28 cellular contexts compared by ENCODE assay signal in the genomic region with DNA sequence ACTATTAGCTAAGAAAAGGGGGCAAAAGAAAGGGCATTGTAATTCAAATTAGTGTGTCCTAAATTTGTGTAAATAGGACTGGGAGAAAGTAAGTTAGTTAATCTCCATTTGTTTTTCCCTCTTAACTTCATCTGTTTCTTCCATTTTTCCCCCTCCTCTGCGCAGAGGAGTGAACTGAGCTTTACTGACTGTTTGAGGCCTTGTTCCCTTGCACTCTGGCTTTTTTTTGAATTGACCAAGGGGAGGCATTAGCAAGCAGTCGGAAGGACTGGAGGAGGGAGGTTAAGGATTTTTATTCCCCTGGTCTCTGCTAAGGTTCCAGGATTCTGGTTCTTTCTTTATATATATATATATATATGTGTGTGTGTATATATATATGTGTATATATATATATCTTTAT. TPM values are rescaled to one million over a fixed set of nuclear protein-coding genes. Genes with fewer than 3 reads are reported as not detected.
DNase-seq lines count a peak whose midpoint lies in the region; ATAC-seq, FAIRE-seq and TF ChIP-seq lines count a peak whose summit lies in the region.
"Had no signal": no experiment of that assay in that cellular context is flagged by ENCODE, and none has a peak within 500 bp of the region (broad histone marks: within the 10 kb centered on the region; RNA-seq: fewer than 3 reads in every experiment).

No MANE protein-coding gene starts in this region.

- peaks cover 17% of the 10 kb centered on the region for H3K4me1 ChIP-seq in GM23338 (ENCODE audit: insufficient read depth)
- no peaks in the 10 kb centered on the region for H3K4me1 ChIP-seq in endodermal cell (ENCODE audit: control insufficient read depth, insufficient read depth, low read length)
- peaks cover 23% of the 10 kb centered on the region for H3K4me1 ChIP-seq in neural progenitor cell
- H3K4me1 ChIP-seq: A549; BE2C; BLaER1 treated with 17β-estradiol and CSF1 and Interleukin-3, amounts not matched to agents 10 nM and 100 nM had no signal

- peak; percentile 29 for DNase-seq in GM23338 (ENCODE audit: low spot score)
- DNase-seq in NCI-H69 (lab: John Stamatoyannopoulos, UW): peak; percentile 33
- DNase-seq in endodermal cell: peak; percentile 47
- peak; percentile 49 for DNase-seq in neural progenitor cell (ENCODE audit: low spot score)
- no peak for DNase-seq in GM19239 (ENCODE audit: insufficient read length, low spot score)
- no peak for DNase-seq in HuH-7 (ENCODE audit: low spot score)
- no peak for DNase-seq in cortex of kidney (lab: John Stamatoyannopoulos, UW)
- DNase-seq in activated T-helper 1 cell treated with anti-CD3 and anti-CD28 coated beads, Interleukin-12 subunit alpha, Interleukin-12 subunit beta, Interleukin-2, Interleukin-4 antibody, amounts not matched to agents 30 ng/mL and 10 ng/mL and 1 ng/mL, durations not matched to agents 14 hours and 24 hours and 36 hours (ENCODE audit: low spot score): no peak
- DNase-seq: 8988T; ACHN; AML-193; BE2C; CD4-positive, alpha-beta T cell; CD8-positive, alpha-beta memory T cell; DMS 273 treated with DMSO at 0.1 percent for 48 hours; DMS79; EL; GF-D8; GOT3; HCEC 1CT had no signal

- peaks cover 21% of the 10 kb centered on the region for H3K4me1 Mint-ChIP-seq in GM23338
- H3K4me1 Mint-ChIP-seq in endodermal cell: peaks cover 10% of the 10 kb centered on the region
- H3K4me1 Mint-ChIP-seq in neural progenitor cell: peaks cover 11% of the 10 kb centered on the region
- H3K4me1 Mint-ChIP-seq in activated T-helper 1 cell treated with anti-CD3 and anti-CD28 coated beads, Interleukin-12 subunit alpha, Interleukin-12 subunit beta, Interleukin-2, Interleukin-4 antibody, amounts not matched to agents 30 ng/mL and 10 ng/mL and 1 ng/mL, durations not matched to agents 14 hours and 24 hours and 36 hours (ENCODE audit: low read depth): no peaks in the 10 kb centered on the region

- H4K20me1 ChIP-seq in GM23338 (replicated peaks; ENCODE audit: insufficient read depth) (no peaks in the 10 kb centered on the region), neural progenitor cell (ENCODE audit: low read depth) (no peaks in the 10 kb centered on the region)
- H4K20me1 ChIP-seq: BLaER1 treated with 17β-estradiol and CSF1 and Interleukin-3, amounts not matched to agents 10 nM and 100 nM had no signal

- H3K27me3 Mint-ChIP-seq in GM23338 (ENCODE audit: insufficient read depth, low read depth, poor library complexity) (no peaks in the 10 kb centered on the region), endodermal cell (ENCODE audit: insufficient read depth) (no peaks in the 10 kb centered on the region), neural progenitor cell (ENCODE audit: insufficient read depth, low read depth) (peaks cover 2% of the 10 kb centered on the region)
- H3K27me3 Mint-ChIP-seq in activated T-helper 1 cell treated with anti-CD3 and anti-CD28 coated beads, Interleukin-12 subunit alpha, Interleukin-12 subunit beta, Interleukin-2, Interleukin-4 antibody, amounts not matched to agents 30 ng/mL and 10 ng/mL and 1 ng/mL, durations not matched to agents 14 hours and 24 hours and 36 hours (ENCODE audit: insufficient read depth): no peaks in the 10 kb centered on the region
- H3K27me3 Mint-ChIP-seq: CD4-positive, alpha-beta T cell had no signal

- H3K79me2 ChIP-seq in GM23338 (replicated peaks; ENCODE audit: insufficient read depth): no peaks in the 10 kb centered on the region
- no peaks in the 10 kb centered on the region for H3K79me2 ChIP-seq in neural progenitor cell (ENCODE audit: low read depth)

- no peak overlapping the region for H3K4me3 ChIP-seq in GM23338
- H3K4me3 ChIP-seq in endodermal cell (ENCODE audit: low read length): no peak overlapping the region
- H3K4me3 ChIP-seq in neural progenitor cell: no peak overlapping the region
- H3K4me3 ChIP-seq: A549; BLaER1 treated with 17β-estradiol and CSF1 and Interleukin-3, amounts not matched to agents 10 nM and 100 nM had no signal

- H3K36me3 Mint-ChIP-seq in GM23338 (ENCODE audit: low read depth): no peaks in the 10 kb centered on the region
- H3K36me3 Mint-ChIP-seq in endodermal cell (ENCODE audit: low read depth): no peaks in the 10 kb centered on the region
- H3K36me3 Mint-ChIP-seq in neural progenitor cell: no peaks in the 10 kb centered on the region
- H3K36me3 Mint-ChIP-seq in activated T-helper 1 cell treated with anti-CD3 and anti-CD28 coated beads, Interleukin-12 subunit alpha, Interleukin-12 subunit beta, Interleukin-2, Interleukin-4 antibody, amounts not matched to agents 30 ng/mL and 10 ng/mL and 1 ng/mL, durations not matched to agents 14 hours and 24 hours and 36 hours (ENCODE audit: low read depth): no peaks in the 10 kb centered on the region
- H3K36me3 Mint-ChIP-seq: CD14-positive monocyte had no signal

- intact Hi-C loops in activated T-helper 1 cell treated with anti-CD3 and anti-CD28 coated beads, Interleukin-12 subunit alpha, Interleukin-12 subunit beta, Interleukin-2, Interleukin-4 antibody, amounts not matched to agents 30 ng/mL and 10 ng/mL and 1 ng/mL, durations not matched to agents 14 hours and 24 hours and 36 hours (cut with micrococcal nuclease): no loop called here

- H3K27me3 ChIP-seq in GM23338 (ENCODE audit: insufficient read depth) (peaks cover 44% of the 10 kb centered on the region), endodermal cell (ENCODE audit: control insufficient read depth, insufficient read depth, low read length, poor library complexity, severe bottlenecking) (no peaks in the 10 kb centered on the region), neural progenitor cell (no peaks in the 10 kb centered on the region)
- H3K27me3 ChIP-seq: BE2C; BLaER1 treated with 17β-estradiol and CSF1 and Interleukin-3, amounts not matched to agents 10 nM and 100 nM had no signal

- no peak overlapping the region for H2AFZ ChIP-seq in GM23338
- H2AFZ ChIP-seq in neural progenitor cell (replicated peaks): no peak overlapping the region

- H3K27ac Mint-ChIP-seq in GM23338 (no peak overlapping the region), endodermal cell (peak overlapping the region; percentile 25), neural progenitor cell (peak overlapping the region; percentile 82)
- no peak overlapping the region for H3K27ac Mint-ChIP-seq in activated T-helper 1 cell treated with anti-CD3 and anti-CD28 coated beads, Interleukin-12 subunit alpha, Interleukin-12 subunit beta, Interleukin-2, Interleukin-4 antibody, amounts not matched to agents 30 ng/mL and 10 ng/mL and 1 ng/mL, durations not matched to agents 14 hours and 24 hours and 36 hours
- H3K27ac Mint-ChIP-seq: CD14-positive monocyte; CD4-positive, alpha-beta T cell; CD8-positive, alpha-beta memory T cell had no signal

- H3K4me3 Mint-ChIP-seq in GM23338: 0 out of 3 replicates have a peak overlapping the region, but pooled peaks have one; percentile 20
- no peak overlapping the region for H3K4me3 Mint-ChIP-seq in endodermal cell
- H3K4me3 Mint-ChIP-seq in neural progenitor cell: no peak overlapping the region
- no peak overlapping the region for H3K4me3 Mint-ChIP-seq in activated T-helper 1 cell treated with anti-CD3 and anti-CD28 coated beads, Interleukin-12 subunit alpha, Interleukin-12 subunit beta, Interleukin-2, Interleukin-4 antibody, amounts not matched to agents 30 ng/mL and 10 ng/mL and 1 ng/mL, durations not matched to agents 14 hours and 24 hours and 36 hours
- H3K4me3 Mint-ChIP-seq: CD14-positive monocyte; CD4-positive, alpha-beta T cell; CD8-positive, alpha-beta memory T cell had no signal

- FAIRE-seq in GM19239 (lab: Jason Lieb, UNC): no peak
- FAIRE-seq: A549, D721Med, GM12891, GM18507, H54 had no signal

- TF ChIP-seq CTCF in GM23338 (conservative IDR thresholded peaks at IDR 0.05; ENCODE audit: low read depth in 2 of 2): no peak
- TF ChIP-seq CTCF in endodermal cell (conservative IDR thresholded peaks at IDR 0.05): no peak
- no peak for TF ChIP-seq CTCF in neural progenitor cell (IDR thresholded peaks at IDR 0.05)

- no peaks in the 10 kb centered on the region for H3K9me2 ChIP-seq in GM23338 (ENCODE audit: insufficient read depth)

- H3K27ac ChIP-seq in GM23338 (ENCODE audit: low read depth) (no peak overlapping the region), endodermal cell (ENCODE audit: low read depth, low read length) (no peak overlapping the region), neural progenitor cell (no peak overlapping the region)
- H3K27ac ChIP-seq: A549; BLaER1 treated with 17β-estradiol and CSF1 and Interleukin-3, amounts not matched to agents 10 nM and 100 nM had no signal

- no peaks in the 10 kb centered on the region for H3K9me3 ChIP-seq in endodermal cell (ENCODE audit: control insufficient read depth, low read length)
- no peaks in the 10 kb centered on the region for H3K9me3 ChIP-seq in neural progenitor cell (ENCODE audit: low read depth)
- H3K9me3 ChIP-seq: A549; BE2C; BLaER1 treated with 17β-estradiol and CSF1 and Interleukin-3, amounts not matched to agents 10 nM and 100 nM had no signal

- H3K9me3 Mint-ChIP-seq in GM23338 (no peaks in the 10 kb centered on the region), endodermal cell (no peaks in the 10 kb centered on the region), neural progenitor cell (no peaks in the 10 kb centered on the region)
- no peaks in the 10 kb centered on the region for H3K9me3 Mint-ChIP-seq in activated T-helper 1 cell treated with anti-CD3 and anti-CD28 coated beads, Interleukin-12 subunit alpha, Interleukin-12 subunit beta, Interleukin-2, Interleukin-4 antibody, amounts not matched to agents 30 ng/mL and 10 ng/mL and 1 ng/mL, durations not matched to agents 14 hours and 24 hours and 36 hours
- H3K9me3 Mint-ChIP-seq: CD4-positive, alpha-beta T cell; CD8-positive, alpha-beta memory T cell had no signal

- 41% methylated on average over 2 of the region's 2 CpGs; no CpG with 5 or more reads in 1 of the 2 experiments for WGBS in endodermal cell (ENCODE audit: insufficient coverage in 1 of 2, insufficient read length in 1 of 2), 2 experiments

- peak; percentile 78 for ATAC-seq in GM23338
- ATAC-seq: A549 had no signal

- H3K36me3 ChIP-seq in GM23338 (ENCODE audit: insufficient read depth) (no peaks in the 10 kb centered on the region), endodermal cell (ENCODE audit: control insufficient read depth, insufficient read depth, low read length) (no peaks in the 10 kb centered on the region), neural progenitor cell (no peaks in the 10 kb centered on the region)
- H3K36me3 ChIP-seq: BE2C; BLaER1 treated with 17β-estradiol and CSF1 and Interleukin-3, amounts not matched to agents 10 nM and 100 nM had no signal

- H3K9ac ChIP-seq in endodermal cell (ENCODE audit: extremely low read depth, low read length, poor library complexity, severe bottlenecking): no peak overlapping the region
- no peak overlapping the region for H3K9ac ChIP-seq in neural progenitor cell
- H3K9ac ChIP-seq: BLaER1 treated with 17β-estradiol and CSF1 and Interleukin-3, amounts not matched to agents 10 nM and 100 nM had no signal

- H3K4me2 ChIP-seq in GM23338: peak overlapping the region; percentile 0; the same call in 1 of the 2 replicates
- H3K4me2 ChIP-seq in neural progenitor cell: peak overlapping the region; percentile 36
- H3K4me2 ChIP-seq: A549; BLaER1 treated with 17β-estradiol and CSF1 and Interleukin-3, amounts not matched to agents 10 nM and 100 nM had no signal

- H3F3A ChIP-seq in GM23338 (replicated peaks; ENCODE audit: low read depth) (no peaks in the 10 kb centered on the region), neural progenitor cell (ENCODE audit: low read depth) (peaks cover 28% of the 10 kb centered on the region)

RNA-seq across cellular contexts. Expression of a gene that starts 15.2 kb away (rescaled TPM):
- 31.8 and 34.6 TPM in 2 replicates for total RNA-seq in GM23338 (2014; rRNA removed; shearing (Covaris generic))
- 17.0 and 18.8 TPM in 2 replicates for polyA plus RNA-seq in GM23338 (2016; fragmentation: Nextera tagmentation; extraction: Ambion mirVana)
- total RNA-seq in endodermal cell: 10 to 100 TPM; 19.7 to 28.7 TPM
- polyA plus RNA-seq in endodermal cell (2013, experiment 1 of 2): 19.7 TPM
- 17.6 TPM for polyA plus RNA-seq in endodermal cell (2013, experiment 2 of 2)
- total RNA-seq in neural progenitor cell (ENCODE audit: low replicate concordance): 21.9 and 24.3 TPM in 2 replicates
- total RNA-seq in activated T-helper 1 cell treated with anti-CD3 and anti-CD28 coated beads, Interleukin-12 subunit alpha, Interleukin-12 subunit beta, Interleukin-2, Interleukin-4 antibody, amounts not matched to agents 30 ng/mL and 10 ng/mL and 1 ng/mL, durations not matched to agents 14 hours and 24 hours and 36 hours: 16.9 and 19.9 TPM in 2 replicates

RNA-seq across cellular contexts. Expression of a gene that starts 25.5 kb away (rescaled TPM):
- 5.0 and 6.7 TPM in 2 replicates for total RNA-seq in GM23338 (2014; rRNA removed; shearing (Covaris generic))
- polyA plus RNA-seq in GM23338 (2016; fragmentation: Nextera tagmentation; extraction: Ambion mirVana): 1.4 and 2.6 TPM in 2 replicates
- total RNA-seq in endodermal cell (1 to 10 TPM; 3.0 to 4.1 TPM), neural progenitor cell (ENCODE audit: low replicate concordance) (3.0 and 6.4 TPM in 2 replicates)
- 5.6 TPM for polyA plus RNA-seq in endodermal cell (2013, experiment 1 of 2)
- polyA plus RNA-seq in endodermal cell (2013, experiment 2 of 2): 4.8 TPM
- total RNA-seq in activated T-helper 1 cell treated with anti-CD3 and anti-CD28 coated beads, Interleukin-12 subunit alpha, Interleukin-12 subunit beta, Interleukin-2, Interleukin-4 antibody, amounts not matched to agents 30 ng/mL and 10 ng/mL and 1 ng/mL, durations not matched to agents 14 hours and 24 hours and 36 hours: 2.0 and 2.1 TPM in 2 replicates
- total RNA-seq: G401 had no signal

Comparison
In these comparisons a context has a peak if more than half of its experiments do, and no peak if none do; other contexts are left out.
1. DNase-seq: peak in GM23338 (single experiment), NCI-H69 (single experiment), endodermal cell (single experiment) and neural progenitor cell (single experiment); none in GM19239 (single experiment), HuH-7 (single experiment), cortex of kidney (single experiment) and activated T-helper 1 cell treated with anti-CD3 and anti-CD28 coated beads, Interleukin-12 subunit alpha, Interleukin-12 subunit beta, Interleukin-2, Interleukin-4 antibody, amounts not matched to agents 30 ng/mL and 10 ng/mL and 1 ng/mL, durations not matched to agents 14 hours and 24 hours and 36 hours (single experiment).
2. H3K27ac Mint-ChIP-seq: peak in endodermal cell (single experiment) and neural progenitor cell (single experiment); none in GM23338 (single experiment) and activated T-helper 1 cell treated with anti-CD3 and anti-CD28 coated beads, Interleukin-12 subunit alpha, Interleukin-12 subunit beta, Interleukin-2, Interleukin-4 antibody, amounts not matched to agents 30 ng/mL and 10 ng/mL and 1 ng/mL, durations not matched to agents 14 hours and 24 hours and 36 hours (single experiment).